ENCODE assay signal across 15 cellular contexts in the genomic region with DNA sequence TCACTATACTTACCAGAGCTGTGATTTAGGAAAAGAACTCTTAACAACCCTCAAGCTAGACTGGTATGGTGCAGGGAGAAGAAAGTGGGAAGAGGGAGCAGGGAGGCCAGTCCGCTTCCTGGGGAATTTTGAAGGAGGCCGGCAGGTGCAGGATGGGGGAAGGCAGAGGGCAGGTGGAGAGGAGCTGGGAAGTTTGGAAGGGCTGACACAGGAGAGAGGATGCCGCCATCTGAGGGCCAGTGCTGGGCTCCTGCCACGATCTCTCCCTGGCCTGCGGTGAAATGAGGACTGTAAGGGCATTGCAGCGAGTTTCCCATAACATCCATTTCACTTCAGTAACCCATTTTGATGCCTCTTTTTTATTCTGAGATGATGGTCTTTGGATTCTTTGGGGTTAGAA. TPM values are rescaled to one million over a fixed set of nuclear protein-coding genes. Genes with fewer than 3 reads are reported as not detected.
A peak's percentile ranks its signal among the peaks of the same experiment; 100 is the strongest.
DNase-seq lines count a peak whose midpoint lies in the region; ATAC-seq and TF ChIP-seq lines count a peak whose summit lies in the region.
"Had no signal": no experiment of that assay in that cellular context is flagged by ENCODE, and none has a peak within 500 bp of the region (broad histone marks: within the 10 kb centered on the region; RNA-seq: fewer than 3 reads in every experiment).

No MANE protein-coding gene starts in this region.

- TF ChIP-seq CTCF in GM23338 (conservative IDR thresholded peaks at IDR 0.05; ENCODE audit: low read depth in 2 of 2) (no peak), brain (conservative IDR thresholded peaks at IDR 0.05) (no peak), neural crest cell (conservative IDR thresholded peaks at IDR 0.05) (no peak), spleen (IDR thresholded peaks at IDR 0.05 in 8 of 11, conservative IDR thresholded peaks at IDR 0.05 in 3 of 11) (no peak), ascending aorta (IDR thresholded peaks at IDR 0.05) (no peak)

- no peak overlapping the region for H4K5ac ChIP-seq in mesendoderm (ENCODE audit: low read length)

- no peak overlapping the region for H3K27ac ChIP-seq in GM23338 (ENCODE audit: low read depth)
- H3K27ac ChIP-seq in spleen: no peak overlapping the region
- H3K27ac ChIP-seq in ascending aorta: no peak overlapping the region
- H3K27ac ChIP-seq in mesendoderm (ENCODE audit: low read depth, low read length): no peak overlapping the region
- H3K27ac ChIP-seq: C4-2B, GM23248 had no signal

- no peak overlapping the region for H3K56ac ChIP-seq in mesendoderm (ENCODE audit: low read length)

- H3K18ac ChIP-seq in mesendoderm (ENCODE audit: low read length): no peak overlapping the region

- H3K4me3 ChIP-seq in GM23338 (no peak overlapping the region), spleen (no peak overlapping the region), ascending aorta (no peak overlapping the region), mesendoderm (ENCODE audit: low read length) (no peak overlapping the region)
- H3K4me3 ChIP-seq: GM23248 had no signal

- DNase-seq in GM23338 (ENCODE audit: low spot score) (no peak), neural crest cell (ENCODE audit: low read depth, low spot score) (no peak), spleen (peak; percentile 43), ascending aorta (ENCODE audit: low spot score in 2 of 2) (no peak), mesendoderm (no peak)
- DNase-seq: BE2C; CD4-positive, alpha-beta memory T cell; DMS79 treated with DMSO at 0.1 percent for 48 hours; EL; GDM1; GM23248; H7 had no signal

- H3K27me3 ChIP-seq in GM23338 (ENCODE audit: insufficient read depth) (no peaks in the 10 kb centered on the region), spleen (replicated peaks in 1 of 7) (peaks cover 0 to 34% (median 0%) of the 10 kb centered on the region in 7 donors), ascending aorta (no peaks in the 10 kb centered on the region), mesendoderm (ENCODE audit: insufficient read depth, low read length, poor library complexity) (no peaks in the 10 kb centered on the region)
- H3K27me3 ChIP-seq: BE2C had no signal

- H3K27me3 Mint-ChIP-seq in GM23338 (ENCODE audit: insufficient read depth, low read depth, poor library complexity): peaks cover 1% of the 10 kb centered on the region
- H3K27me3 Mint-ChIP-seq in brain: peaks cover 9% of the 10 kb centered on the region
- no peaks in the 10 kb centered on the region for H3K27me3 Mint-ChIP-seq in neural crest cell (ENCODE audit: low read depth)

- peaks cover 39% of the 10 kb centered on the region for H4K20me1 ChIP-seq in GM23338 (replicated peaks; ENCODE audit: insufficient read depth)

- H2AFZ ChIP-seq in GM23338: no peak overlapping the region
- H2AFZ ChIP-seq: GM23248 had no signal

- H3K9me2 ChIP-seq in GM23338 (ENCODE audit: insufficient read depth): no peaks in the 10 kb centered on the region

- no peak overlapping the region for H4K8ac ChIP-seq in mesendoderm (ENCODE audit: low read depth, low read length)

- TF ChIP-seq POLR2A in spleen (IDR thresholded peaks at IDR 0.05): no peak

- peaks cover 31% of the 10 kb centered on the region for H3K79me1 ChIP-seq in mesendoderm (ENCODE audit: low read length)

- no peak overlapping the region for H3K4me3 Mint-ChIP-seq in GM23338
- H3K4me3 Mint-ChIP-seq in brain: no peak overlapping the region
- no peak overlapping the region for H3K4me3 Mint-ChIP-seq in neural crest cell
- H3K4me3 Mint-ChIP-seq: CD4-positive, alpha-beta memory T cell had no signal

- H3K4me2 ChIP-seq in GM23338 (no peak overlapping the region), mesendoderm (ENCODE audit: low read length) (no peak overlapping the region)

- no peak overlapping the region for H2BK120ac ChIP-seq in mesendoderm (ENCODE audit: low read depth, low read length)

- no peaks in the 10 kb centered on the region for H3F3A ChIP-seq in GM23338 (replicated peaks; ENCODE audit: low read depth)

- no peak overlapping the region for H2BK5ac ChIP-seq in mesendoderm (ENCODE audit: low read length)

- WGBS in spleen, 5 donors: 79 to 94% (median 82%) methylated on average over 6 of the region's 6 CpGs
- WGBS in mesendoderm (ENCODE audit: extremely low coverage, insufficient coverage, low lambda C conversion rate): no CpG with 5 or more reads among the region's 6 CpGs

- intact Hi-C loops in spleen (cut with DNase I; ENCODE audit: low total_unique reads) (no loop called here), ascending aorta (cut with DNase I) (no loop called here)

- H3K9me3 ChIP-seq in spleen (no peaks in the 10 kb centered on the region), ascending aorta (no peaks in the 10 kb centered on the region)
- H3K9me3 ChIP-seq: BE2C had no signal

- H3K27ac Mint-ChIP-seq in GM23338: peak overlapping the region; percentile 32; the same call in 1 of the 2 replicates
- peak overlapping the region in 3 of 5 experiments; percentile 23 to 31 (median 29) for H3K27ac Mint-ChIP-seq in brain
- H3K27ac Mint-ChIP-seq in neural crest cell (ENCODE audit: unreplicated experiment): peak overlapping the region; percentile 30
- H3K27ac Mint-ChIP-seq: CD4-positive, alpha-beta memory T cell had no signal

- H3K4me1 Mint-ChIP-seq in GM23338: peaks cover 39% of the 10 kb centered on the region
- H3K4me1 Mint-ChIP-seq in brain: peaks cover 65% of the 10 kb centered on the region
- peaks cover 7% of the 10 kb centered on the region for H3K4me1 Mint-ChIP-seq in neural crest cell
- H3K4me1 Mint-ChIP-seq: CD4-positive, alpha-beta memory T cell had no signal

- peaks cover 23% of the 10 kb centered on the region for H3K79me2 ChIP-seq in GM23338 (replicated peaks; ENCODE audit: insufficient read depth)
- H3K79me2 ChIP-seq in mesendoderm (ENCODE audit: control insufficient read depth, insufficient read depth, low read length): peaks cover 30% of the 10 kb centered on the region

- H3K36me3 ChIP-seq in GM23338 (ENCODE audit: insufficient read depth): no peaks in the 10 kb centered on the region
- H3K36me3 ChIP-seq in spleen: no peaks in the 10 kb centered on the region
- no peaks in the 10 kb centered on the region for H3K36me3 ChIP-seq in ascending aorta
- H3K36me3 ChIP-seq in mesendoderm (ENCODE audit: control insufficient read depth, insufficient read depth, low read length): no peaks in the 10 kb centered on the region

- H3K4me1 ChIP-seq in GM23338 (ENCODE audit: insufficient read depth): peaks cover 18% of the 10 kb centered on the region; the same call in 1 of the 2 replicates
- peaks cover 0 to 30% (median 9%) of the 10 kb centered on the region in 6 donors for H3K4me1 ChIP-seq in spleen
- peaks cover 0 to 10% of the 10 kb centered on the region in 2 donors for H3K4me1 ChIP-seq in ascending aorta
- H3K4me1 ChIP-seq in mesendoderm (ENCODE audit: control insufficient read depth, low read depth, low read length): peaks cover 13% of the 10 kb centered on the region
- H3K4me1 ChIP-seq: BE2C had no signal

- H3K36me3 Mint-ChIP-seq in GM23338 (ENCODE audit: low read depth): peaks cover 9% of the 10 kb centered on the region; the same call in 1 of the 3 replicates
- peaks cover 17% of the 10 kb centered on the region for H3K36me3 Mint-ChIP-seq in brain
- H3K36me3 Mint-ChIP-seq in neural crest cell (ENCODE audit: low read depth): peaks cover 15% of the 10 kb centered on the region
- H3K36me3 Mint-ChIP-seq: CD4-positive, alpha-beta memory T cell had no signal

- no peak overlapping the region for H3K23ac ChIP-seq in mesendoderm (ENCODE audit: low read length)

- H3K9me3 Mint-ChIP-seq in GM23338 (no peaks in the 10 kb centered on the region; the same call in 2 of the 3 replicates), brain (no peaks in the 10 kb centered on the region), neural crest cell (peaks cover 6% of the 10 kb centered on the region)
- H3K9me3 Mint-ChIP-seq: CD4-positive, alpha-beta memory T cell had no signal

- H3K9ac ChIP-seq in mesendoderm (ENCODE audit: low read length): no peak overlapping the region
- H3K9ac ChIP-seq: GM23248 had no signal

- H3K4ac ChIP-seq in mesendoderm (ENCODE audit: low read depth, low read length): no peak overlapping the region

- no peak overlapping the region for H2AK5ac ChIP-seq in mesendoderm (ENCODE audit: low read length)

- ATAC-seq in GM23338: peak; percentile 31; the same call in 1 of the 3 replicates
- ATAC-seq in GM18517 (IDR thresholded peaks at IDR 0.05; ENCODE audit: unreplicated experiment): no peak

- H2BK15ac ChIP-seq in mesendoderm (replicated peaks; ENCODE audit: low read depth): no peak overlapping the region

TF ChIP-seq in GM23338, 12 proteins besides CTCF, POLR2A, EP300 and RAD21 (continues in another document):
- TF ChIP-seq EZH2phosphoT487 (IDR thresholded peaks at IDR 0.05; ENCODE audit: unreplicated experiment): no peak
- no peak for TF ChIP-seq EZH2 (IDR thresholded peaks at IDR 0.05; ENCODE audit: low read depth, unreplicated experiment)

RNA-seq across cellular contexts. Expression of a gene that starts 8.9 kb away (rescaled TPM):
- total RNA-seq in GM23338 (2014; rRNA removed; shearing (Covaris generic)): 35.1 and 42.8 TPM in 2 replicates
- polyA plus RNA-seq in GM23338 (2016; fragmentation: Nextera tagmentation; extraction: Ambion mirVana) (8.9 and 11.4 TPM in 2 replicates), brain (ENCODE audit: insufficient read depth, low read depth, low replicate concordance) (33.1 TPM), spleen (10 to 100 TPM in 1 of 3 donors, 1 to 10 TPM in 2; 5.0 to 24.2 (median 6.0) TPM)
- total RNA-seq in neural crest cell (46.4 and 48.3 TPM in 2 replicates), spleen (10 to 100 TPM; 34.1 to 83.0 (median 48.5) TPM), ascending aorta (71.6 TPM)
- polyA plus RNA-seq in mesendoderm (2013, experiment 1 of 2): 21.8 TPM
- polyA plus RNA-seq in mesendoderm (2013, experiment 2 of 2): 21.4 TPM
- total RNA-seq: CD4-positive, alpha-beta memory T cell had no signal
- polyA plus RNA-seq: CD4-positive, alpha-beta memory T cell had no signal
